ENCODE assay signal across 1 cellular context in the genomic region with DNA sequence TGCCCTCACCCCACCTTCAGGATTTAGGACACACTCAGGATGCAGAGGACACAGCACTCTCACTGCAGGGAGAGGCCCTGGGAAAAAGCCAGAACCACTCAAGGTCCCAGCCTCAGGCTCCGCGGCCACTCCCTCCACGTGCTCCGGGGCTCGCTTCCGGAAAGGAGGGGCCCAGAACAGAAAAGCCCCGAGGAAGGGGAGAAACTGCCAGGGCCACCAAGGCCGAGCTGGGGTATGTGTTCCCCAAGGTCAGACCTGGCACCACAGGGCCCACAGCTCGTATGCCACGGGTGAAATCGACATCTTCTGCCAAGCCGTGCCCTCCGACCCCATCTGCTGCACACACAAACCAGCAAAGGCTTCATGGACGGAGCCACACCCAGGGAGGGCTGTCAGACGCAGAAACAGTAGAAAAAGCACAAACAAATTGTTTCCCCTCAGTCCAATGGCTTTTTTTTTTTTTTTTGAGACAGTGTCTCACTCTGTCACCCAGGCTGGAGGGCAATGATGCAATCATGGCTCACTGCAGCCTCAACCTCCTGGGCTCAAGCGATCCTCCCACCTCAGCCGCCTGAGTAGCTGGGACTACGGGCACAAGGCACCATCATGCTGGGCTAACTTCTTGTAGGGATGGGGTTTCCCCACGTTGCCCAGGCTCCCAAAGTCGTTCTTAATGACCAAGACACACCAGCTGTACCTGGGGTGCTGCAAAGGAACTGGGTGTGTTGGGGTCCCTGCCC.
TF ChIP-seq lines count a peak whose summit lies in the region.

No MANE protein-coding gene starts in this region.

TF ChIP-seq in K562, 482 proteins besides CTCF, POLR2A, EP300 and RAD21 (continued from another document and continues in another):
- TF ChIP-seq, protein P1, sequence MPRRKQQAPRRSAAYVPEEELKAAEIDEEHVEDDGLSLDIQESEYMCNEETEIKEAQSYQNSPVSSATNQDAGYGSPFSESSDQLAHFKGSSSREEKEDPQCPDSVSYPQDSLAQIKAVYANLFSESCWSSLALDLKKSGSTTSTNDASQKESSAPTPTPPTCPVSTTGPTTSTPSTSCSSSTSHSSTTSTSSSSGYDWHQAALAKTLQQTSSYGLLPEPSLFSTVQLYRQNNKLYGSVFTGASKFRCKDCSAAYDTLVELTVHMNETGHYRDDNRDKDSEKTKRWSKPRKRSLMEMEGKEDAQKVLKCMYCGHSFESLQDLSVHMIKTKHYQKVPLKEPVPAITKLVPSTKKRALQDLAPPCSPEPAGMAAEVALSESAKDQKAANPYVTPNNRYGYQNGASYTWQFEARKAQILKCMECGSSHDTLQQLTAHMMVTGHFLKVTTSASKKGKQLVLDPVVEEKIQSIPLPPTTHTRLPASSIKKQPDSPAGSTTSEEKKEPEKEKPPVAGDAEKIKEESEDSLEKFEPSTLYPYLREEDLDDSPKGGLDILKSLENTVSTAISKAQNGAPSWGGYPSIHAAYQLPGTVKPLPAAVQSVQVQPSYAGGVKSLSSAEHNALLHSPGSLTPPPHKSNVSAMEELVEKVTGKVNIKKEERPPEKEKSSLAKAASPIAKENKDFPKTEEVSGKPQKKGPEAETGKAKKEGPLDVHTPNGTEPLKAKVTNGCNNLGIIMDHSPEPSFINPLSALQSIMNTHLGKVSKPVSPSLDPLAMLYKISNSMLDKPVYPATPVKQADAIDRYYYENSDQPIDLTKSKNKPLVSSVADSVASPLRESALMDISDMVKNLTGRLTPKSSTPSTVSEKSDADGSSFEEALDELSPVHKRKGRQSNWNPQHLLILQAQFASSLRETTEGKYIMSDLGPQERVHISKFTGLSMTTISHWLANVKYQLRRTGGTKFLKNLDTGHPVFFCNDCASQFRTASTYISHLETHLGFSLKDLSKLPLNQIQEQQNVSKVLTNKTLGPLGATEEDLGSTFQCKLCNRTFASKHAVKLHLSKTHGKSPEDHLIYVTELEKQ (CRISPR knock-in tag; IDR thresholded peaks at IDR 0.05): no peak
- no peak for TF ChIP-seq NFRKB (IDR thresholded peaks at IDR 0.05; ENCODE audit: low read depth)
- TF ChIP-seq, protein P2, sequence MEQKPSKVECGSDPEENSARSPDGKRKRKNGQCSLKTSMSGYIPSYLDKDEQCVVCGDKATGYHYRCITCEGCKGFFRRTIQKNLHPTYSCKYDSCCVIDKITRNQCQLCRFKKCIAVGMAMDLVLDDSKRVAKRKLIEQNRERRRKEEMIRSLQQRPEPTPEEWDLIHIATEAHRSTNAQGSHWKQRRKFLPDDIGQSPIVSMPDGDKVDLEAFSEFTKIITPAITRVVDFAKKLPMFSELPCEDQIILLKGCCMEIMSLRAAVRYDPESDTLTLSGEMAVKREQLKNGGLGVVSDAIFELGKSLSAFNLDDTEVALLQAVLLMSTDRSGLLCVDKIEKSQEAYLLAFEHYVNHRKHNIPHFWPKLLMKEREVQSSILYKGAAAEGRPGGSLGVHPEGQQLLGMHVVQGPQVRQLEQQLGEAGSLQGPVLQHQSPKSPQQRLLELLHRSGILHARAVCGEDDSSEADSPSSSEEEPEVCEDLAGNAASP (IDR thresholded peaks at IDR 0.05): no peak
- no peak for TF ChIP-seq MYNN (IDR thresholded peaks at IDR 0.05)
- no peak for TF ChIP-seq MYNN (CRISPR knock-in tag; IDR thresholded peaks at IDR 0.05)
- TF ChIP-seq ZNF589 (CRISPR knock-in tag; IDR thresholded peaks at IDR 0.05; ENCODE audit: low read depth): no peak
- no peak for TF ChIP-seq GABPA (tag; conservative IDR thresholded peaks at IDR 0.05; ENCODE audit: low read depth)
- TF ChIP-seq SLC30A9 (CRISPR knock-in tag; IDR thresholded peaks at IDR 0.05): no peak
- TF ChIP-seq POLR2AphosphoS2 (IDR thresholded peaks at IDR 0.05; ENCODE audit: low read length): no peak
- TF ChIP-seq ZNF253 (CRISPR knock-in tag; conservative IDR thresholded peaks at IDR 0.05): no peak
- TF ChIP-seq HMG20B (CRISPR knock-in tag; IDR thresholded peaks at IDR 0.05): no peak
- TF ChIP-seq USF1 (CRISPR knock-in tag; IDR thresholded peaks at IDR 0.05): peak; percentile 33; the same call in 1 of the 2 replicates
- TF ChIP-seq, protein P3, sequence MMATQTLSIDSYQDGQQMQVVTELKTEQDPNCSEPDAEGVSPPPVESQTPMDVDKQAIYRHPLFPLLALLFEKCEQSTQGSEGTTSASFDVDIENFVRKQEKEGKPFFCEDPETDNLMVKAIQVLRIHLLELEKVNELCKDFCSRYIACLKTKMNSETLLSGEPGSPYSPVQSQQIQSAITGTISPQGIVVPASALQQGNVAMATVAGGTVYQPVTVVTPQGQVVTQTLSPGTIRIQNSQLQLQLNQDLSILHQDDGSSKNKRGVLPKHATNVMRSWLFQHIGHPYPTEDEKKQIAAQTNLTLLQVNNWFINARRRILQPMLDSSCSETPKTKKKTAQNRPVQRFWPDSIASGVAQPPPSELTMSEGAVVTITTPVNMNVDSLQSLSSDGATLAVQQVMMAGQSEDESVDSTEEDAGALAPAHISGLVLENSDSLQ (IDR thresholded peaks at IDR 0.05): no peak
- TF ChIP-seq ZNF449 (CRISPR knock-in tag; IDR thresholded peaks at IDR 0.05): no peak
- no peak for TF ChIP-seq RUNX1 (IDR thresholded peaks at IDR 0.05; ENCODE audit: low read depth)
- TF ChIP-seq ILK (tag; IDR thresholded peaks at IDR 0.05; ENCODE audit: borderline replicate concordance, low read depth): no peak
- no peak for TF ChIP-seq ETV5 (CRISPR knock-in tag; IDR thresholded peaks at IDR 0.05; ENCODE audit: low read depth)
- TF ChIP-seq TCFL5 (CRISPR knock-in tag; conservative IDR thresholded peaks at IDR 0.05): no peak
- no peak for TF ChIP-seq ZBTB1 (CRISPR knock-in tag; IDR thresholded peaks at IDR 0.05; ENCODE audit: borderline replicate concordance, low read depth)
- TF ChIP-seq MEF2A (IDR thresholded peaks at IDR 0.05; ENCODE audit: control insufficient read depth, low read depth, low read length): no peak
- TF ChIP-seq, protein P4, sequence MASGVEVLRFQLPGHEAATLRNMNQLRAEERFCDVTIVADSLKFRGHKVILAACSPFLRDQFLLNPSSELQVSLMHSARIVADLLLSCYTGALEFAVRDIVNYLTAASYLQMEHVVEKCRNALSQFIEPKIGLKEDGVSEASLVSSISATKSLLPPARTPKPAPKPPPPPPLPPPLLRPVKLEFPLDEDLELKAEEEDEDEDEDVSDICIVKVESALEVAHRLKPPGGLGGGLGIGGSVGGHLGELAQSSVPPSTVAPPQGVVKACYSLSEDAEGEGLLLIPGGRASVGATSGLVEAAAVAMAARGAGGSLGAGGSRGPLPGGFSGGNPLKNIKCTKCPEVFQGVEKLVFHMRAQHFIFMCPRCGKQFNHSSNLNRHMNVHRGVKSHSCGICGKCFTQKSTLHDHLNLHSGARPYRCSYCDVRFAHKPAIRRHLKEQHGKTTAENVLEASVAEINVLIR (CRISPR knock-in tag; IDR thresholded peaks at IDR 0.05): no peak
- no peak for TF ChIP-seq ZNF274 (IDR thresholded peaks at IDR 0.05; ENCODE audit: borderline replicate concordance, low read depth, low read length)
- no peak for TF ChIP-seq ELK1 (CRISPR knock-in tag; IDR thresholded peaks at IDR 0.05)
- no peak for TF ChIP-seq POLR3A (IDR thresholded peaks at IDR 0.05; ENCODE audit: borderline replicate concordance, extremely low read depth, insufficient read depth, insufficient read length)
- no peak for TF ChIP-seq GTF2A2 (tag; IDR thresholded peaks at IDR 0.05)
- TF ChIP-seq ZNF445 (CRISPR knock-in tag; IDR thresholded peaks at IDR 0.05; ENCODE audit: low read depth): no peak
- TF ChIP-seq PRMT5 (CRISPR knock-in tag; IDR thresholded peaks at IDR 0.05): no peak
- peak; percentile 80 for TF ChIP-seq CEBPG (CRISPR knock-in tag; IDR thresholded peaks at IDR 0.05)
- peak; percentile 17 to 75; a peak in 3 of 4 replicates for TF ChIP-seq CEBPG (tag; conservative IDR thresholded peaks at IDR 0.05 in 1 of 2, IDR thresholded peaks at IDR 0.05 in 1 of 2)
- no peak for TF ChIP-seq TCF7 (IDR thresholded peaks at IDR 0.05; ENCODE audit: borderline replicate concordance)
- TF ChIP-seq, protein P5, sequence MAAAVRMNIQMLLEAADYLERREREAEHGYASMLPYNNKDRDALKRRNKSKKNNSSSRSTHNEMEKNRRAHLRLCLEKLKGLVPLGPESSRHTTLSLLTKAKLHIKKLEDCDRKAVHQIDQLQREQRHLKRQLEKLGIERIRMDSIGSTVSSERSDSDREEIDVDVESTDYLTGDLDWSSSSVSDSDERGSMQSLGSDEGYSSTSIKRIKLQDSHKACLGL (CRISPR knock-in tag; IDR thresholded peaks at IDR 0.05; ENCODE audit: borderline replicate concordance, poor library complexity, severe bottlenecking): no peak
- TF ChIP-seq RBM14 (IDR thresholded peaks at IDR 0.05; ENCODE audit: borderline replicate concordance, insufficient read depth, low read depth, low read length): no peak
- TF ChIP-seq NR0B1 (IDR thresholded peaks at IDR 0.05; ENCODE audit: partially characterized antibody): no peak
- no peak for TF ChIP-seq NFXL1 (CRISPR knock-in tag; IDR thresholded peaks at IDR 0.05)
- TF ChIP-seq MED1 (CRISPR knock-in tag; IDR thresholded peaks at IDR 0.05; ENCODE audit: borderline replicate concordance): no peak
- no peak for TF ChIP-seq SAFB (IDR thresholded peaks at IDR 0.05; ENCODE audit: borderline replicate concordance, low read depth, low read length)
- TF ChIP-seq, protein P6, sequence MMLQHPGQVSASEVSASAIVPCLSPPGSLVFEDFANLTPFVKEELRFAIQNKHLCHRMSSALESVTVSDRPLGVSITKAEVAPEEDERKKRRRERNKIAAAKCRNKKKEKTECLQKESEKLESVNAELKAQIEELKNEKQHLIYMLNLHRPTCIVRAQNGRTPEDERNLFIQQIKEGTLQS (IDR thresholded peaks at IDR 0.05): peak; percentile 92
- TF ChIP-seq, protein P6 (CRISPR knock-in tag; conservative IDR thresholded peaks at IDR 0.05): no peak
- no peak for TF ChIP-seq CHCHD3 (CRISPR knock-in tag; IDR thresholded peaks at IDR 0.05)
- TF ChIP-seq TGIF2 (CRISPR knock-in tag; IDR thresholded peaks at IDR 0.05): no peak
- 0 out of 2 replicates have a peak, but pooled peaks have one; percentile 19 for TF ChIP-seq JUND (IDR thresholded peaks at IDR 0.05; ENCODE audit: borderline replicate concordance, low read depth, low read length)
- no peak for TF ChIP-seq JUND (tag; IDR thresholded peaks at IDR 0.05; ENCODE audit: borderline replicate concordance, low read depth, low read length)
- TF ChIP-seq ZNF639 (CRISPR knock-in tag; conservative IDR thresholded peaks at IDR 0.05 in 1 of 2, IDR thresholded peaks at IDR 0.05 in 1 of 2): 0 out of 4 replicates have a peak, but pooled peaks of 1 of the 2 experiments have one; percentile 5
- no peak for TF ChIP-seq ZSCAN29 (IDR thresholded peaks at IDR 0.05)
- TF ChIP-seq TEAD4 (IDR thresholded peaks at IDR 0.05; ENCODE audit: low read length): no peak
- no peak for TF ChIP-seq TEAD4 (CRISPR knock-in tag; IDR thresholded peaks at IDR 0.05; ENCODE audit: borderline replicate concordance)
- TF ChIP-seq KLF6 (CRISPR knock-in tag; IDR thresholded peaks at IDR 0.05; ENCODE audit: borderline replicate concordance): no peak
- TF ChIP-seq SNIP1 (IDR thresholded peaks at IDR 0.05; ENCODE audit: low read depth): no peak
- peak; percentile 52 for TF ChIP-seq ATF7 (IDR thresholded peaks at IDR 0.05)
- no peak for TF ChIP-seq NFATC3 (IDR thresholded peaks at IDR 0.05)
- TF ChIP-seq RBM25 (IDR thresholded peaks at IDR 0.05; ENCODE audit: low read depth, low read length, severe bottlenecking): no peak
- TF ChIP-seq TCF7L2 (IDR thresholded peaks at IDR 0.05; ENCODE audit: low read depth, low read length): no peak
